ENCODE assay signal across 8 cellular contexts in the genomic region with DNA sequence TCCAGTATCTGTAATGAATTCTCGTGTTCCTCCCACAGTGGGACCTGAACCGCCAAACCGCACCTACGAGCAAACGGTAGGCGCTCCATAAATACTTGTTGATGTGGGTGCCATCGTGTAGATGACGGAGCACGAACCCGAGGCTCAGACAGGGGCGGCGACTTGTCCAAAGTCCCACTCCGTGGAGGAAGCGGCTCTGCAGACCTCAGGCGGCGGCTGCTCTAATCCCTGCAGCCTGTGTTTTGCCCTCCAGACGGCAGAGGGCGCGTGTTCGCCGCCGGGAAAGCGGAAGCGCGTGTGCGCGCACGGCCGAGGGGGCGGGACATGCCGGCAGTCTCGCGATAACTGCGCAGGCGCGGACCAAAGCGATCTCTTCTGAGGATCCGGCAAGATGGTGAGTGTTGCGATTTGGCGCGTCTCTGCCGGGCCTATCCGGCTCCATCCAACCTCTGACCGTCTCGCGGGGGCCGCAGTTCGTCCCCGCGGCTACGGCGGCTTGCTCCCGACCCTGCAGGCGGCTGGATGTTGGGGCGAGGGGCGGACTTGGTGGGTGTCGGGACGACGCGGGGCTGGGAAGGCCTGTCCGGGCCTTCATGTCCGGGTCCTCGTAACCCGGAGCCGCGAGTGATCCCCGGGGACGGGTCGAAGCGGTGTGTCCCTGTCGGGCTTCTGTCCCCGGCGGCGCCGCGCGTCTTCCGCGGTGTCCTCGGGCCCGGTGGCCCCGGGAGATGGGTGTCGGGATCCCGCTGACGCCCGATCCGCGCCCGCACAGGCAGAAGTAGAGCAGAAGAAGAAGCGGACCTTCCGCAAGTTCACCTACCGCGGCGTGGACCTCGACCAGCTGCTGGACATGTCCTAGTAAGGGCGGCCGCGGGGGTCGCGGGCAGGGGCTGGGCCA. TPM values are rescaled to one million over a fixed set of nuclear protein-coding genes. Genes with fewer than 3 reads are reported as not detected.
DNase-seq lines count a peak whose midpoint lies in the region; ATAC-seq and TF ChIP-seq lines count a peak whose summit lies in the region.

A gene (plus strand): TSS at position 362 of the 898 bp plus-strand sequence. CDS start 30 bp downstream, at position 392.

- H3K9me2 ChIP-seq in OCI-LY1 (ENCODE audit: low read depth, low read length) = no peaks in the 10 kb centered on the region

- H3K27me3 ChIP-seq in OCI-LY1 (ENCODE audit: insufficient read depth, low read length) = no peaks in the 10 kb centered on the region

- peaks cover 5% of the 10 kb centered on the region for H3K27me3 Mint-ChIP-seq in endothelial cell (ENCODE audit: unreplicated experiment)

- peak within 1 kb of the TSS; percentile 66 for H3K27ac ChIP-seq in OCI-LY1 (ENCODE audit: low read depth, low read length, poor library complexity, severe bottlenecking)

- no peaks in the 10 kb centered on the region for H3K9me3 Mint-ChIP-seq in endothelial cell (ENCODE audit: unreplicated experiment)

- H3K4me1 Mint-ChIP-seq in endothelial cell (ENCODE audit: unreplicated experiment) = peaks cover 3% of the 10 kb centered on the region

- H3K4me1 ChIP-seq in OCI-LY1 (ENCODE audit: insufficient read depth, low read length, severe bottlenecking) = peaks cover 36% of the 10 kb centered on the region

- peak; percentile 86 for ATAC-seq in GM21423 (IDR thresholded peaks at IDR 0.05; ENCODE audit: unreplicated experiment)

- no peaks in the 10 kb centered on the region for H4K20me1 ChIP-seq in OCI-LY1 (ENCODE audit: insufficient read depth, low read length)

- DNase-seq in D341Med (ENCODE audit: low spot score) (peak; percentile 97), HuH-7.5 (ENCODE audit: low spot score) (peak; percentile 96), endothelial cell (ENCODE audit: low spot score) (peak; percentile 97), middle frontal gyrus (ENCODE audit: extremely low spot score, low spot score) (peak; percentile 91)
- peak; percentile 96 for DNase-seq in activated CD8-positive, alpha-beta memory T cell treated with anti-CD3 and anti-CD28 coated beads, Interleukin-2, amount 50 U/mL, for 4 hours
- DNase-seq in stimulated activated CD8-positive, alpha-beta memory T cell treated with anti-CD3 and anti-CD28 coated beads, Interleukin-2, amount 100 ng/mL, for 1 hour (ENCODE audit: low read depth in 2 of 2) = peak; percentile 91 to 92

- peaks cover 66% of the 10 kb centered on the region for H3K36me3 ChIP-seq in OCI-LY1 (ENCODE audit: insufficient read depth, low read length)

- peak within 1 kb of the TSS; percentile 73 for H3K4me3 ChIP-seq in OCI-LY1 (ENCODE audit: low read depth, low read length, poor library complexity, severe bottlenecking)

- H3K27ac Mint-ChIP-seq in endothelial cell (ENCODE audit: unreplicated experiment) = peak within 1 kb of the TSS; percentile 95

- TF ChIP-seq CTCF in OCI-LY1 (IDR thresholded peaks at IDR 0.05; ENCODE audit: low read length) (peak; percentile 88), endothelial cell (IDR thresholded peaks at IDR 0.05; ENCODE audit: unreplicated experiment) (peak; percentile 90)

- H3F3A ChIP-seq in OCI-LY1 (ENCODE audit: insufficient read depth, low read length) = peaks cover 3% of the 10 kb centered on the region; the same call in 1 of the 2 replicates

- H3K36me3 Mint-ChIP-seq in endothelial cell (ENCODE audit: low read depth, unreplicated experiment) = peaks cover 28% of the 10 kb centered on the region

- no peaks in the 10 kb centered on the region for H3K9me3 ChIP-seq in OCI-LY1 (ENCODE audit: low read length)

- H3K79me2 ChIP-seq in OCI-LY1 (ENCODE audit: insufficient read depth, low read length) = peaks cover 14% of the 10 kb centered on the region

- peak within 1 kb of the TSS; percentile 74 for H3K4me2 ChIP-seq in OCI-LY1 (ENCODE audit: low read length)

- peak within 1 kb of the TSS; percentile 96 for H3K4me3 Mint-ChIP-seq in endothelial cell (ENCODE audit: unreplicated experiment)

- H2AFZ ChIP-seq in OCI-LY1 (ENCODE audit: low read length) = no peak within 1 kb of the TSS

- peak within 1 kb of the TSS; percentile 90 for H3K9ac ChIP-seq in OCI-LY1 (ENCODE audit: low read length)

RNA-seq across cellular contexts. Expression of the gene that starts here (rescaled TPM):
- 1,175 TPM for total RNA-seq in endothelial cell (ENCODE audit: unreplicated experiment)

Comparison
In these comparisons a context has a peak if more than half of its experiments do, and no peak if none do; other contexts are left out.
1. Peak in every context shown above with its lines: DNase-seq, ATAC-seq, H3K4me3 ChIP-seq and H3K27ac ChIP-seq.